Comparison of ENCODE assay signal across 1 cellular context in genomic region chr2:219643788-219644398, GRCh38.
TF ChIP-seq lines count a peak whose summit lies in the region.

No MANE protein-coding gene starts in this region.

TF ChIP-seq in H1, 55 proteins besides CTCF, POLR2A, EP300 and RAD21:
- TF ChIP-seq HDAC2 (IDR thresholded peaks at IDR 0.05; ENCODE audit: borderline replicate concordance in 1 of 2, low read depth in 2 of 2, low read length in 2 of 2) (no peak), PHF8 (conservative IDR thresholded peaks at IDR 0.05; ENCODE audit: low read depth, low read length) (no peak), ASH2L (IDR thresholded peaks at IDR 0.05; ENCODE audit: low read length) (no peak), BACH1 (IDR thresholded peaks at IDR 0.05; ENCODE audit: low read length) (no peak), ZNF274 (IDR thresholded peaks at IDR 0.05; ENCODE audit: borderline replicate concordance, extremely low read depth, low read length) (no peak), POU5F1 (IDR thresholded peaks at IDR 0.05; ENCODE audit: low read depth, low read length) (no peak), SP1 (IDR thresholded peaks at IDR 0.05; ENCODE audit: low read depth, low read length) (peak; percentile 38; the same call in 1 of the 2 replicates), CREB1 (IDR thresholded peaks at IDR 0.05) (no peak), ATF2 (IDR thresholded peaks at IDR 0.05; ENCODE audit: low read length) (no peak), RBBP5 (IDR thresholded peaks at IDR 0.05; ENCODE audit: borderline replicate concordance, low read depth, low read length) (no peak), SP2 (IDR thresholded peaks at IDR 0.05; ENCODE audit: low read length) (peak; percentile 17; the same call in 1 of the 2 replicates), SUZ12 (IDR thresholded peaks at IDR 0.05; ENCODE audit: low read length) (no peak), CHD2 (IDR thresholded peaks at IDR 0.05; ENCODE audit: low read length) (no peak)
